1 cellular context compared by ENCODE assay signal in genomic region chr12:51938744-51939143, GRCh38.
TF ChIP-seq lines count a peak whose summit lies in the region.

No MANE protein-coding gene starts in this region.

TF ChIP-seq in IMR-90, 13 proteins besides CTCF, POLR2A, EP300 and RAD21:
- TF ChIP-seq ELK1 (IDR thresholded peaks at IDR 0.05; ENCODE audit: borderline replicate concordance, low read depth, low read length) (no peak), NFE2L2 (IDR thresholded peaks at IDR 0.05; ENCODE audit: low read depth, low read length) (no peak), RCOR1 (IDR thresholded peaks at IDR 0.05; ENCODE audit: insufficient replicate concordance, low read length) (no peak), RFX5 (IDR thresholded peaks at IDR 0.05; ENCODE audit: low read depth, low read length) (no peak), MAFK (IDR thresholded peaks at IDR 0.05; ENCODE audit: low read depth, low read length) (no peak), MXI1 (IDR thresholded peaks at IDR 0.05; ENCODE audit: borderline replicate concordance, low read depth, low read length) (no peak), CEBPB (IDR thresholded peaks at IDR 0.05; ENCODE audit: low read depth, low read length) (no peak), MAZ (IDR thresholded peaks at IDR 0.05; ENCODE audit: borderline replicate concordance, low read depth, low read length) (no peak), CHD1 (IDR thresholded peaks at IDR 0.05; ENCODE audit: low read depth, low read length) (no peak)
TF ChIP-seq in IMR-90: peak in this region for 0.
